Comparison of ENCODE assay signal across 24 cellular contexts in the genomic region with DNA sequence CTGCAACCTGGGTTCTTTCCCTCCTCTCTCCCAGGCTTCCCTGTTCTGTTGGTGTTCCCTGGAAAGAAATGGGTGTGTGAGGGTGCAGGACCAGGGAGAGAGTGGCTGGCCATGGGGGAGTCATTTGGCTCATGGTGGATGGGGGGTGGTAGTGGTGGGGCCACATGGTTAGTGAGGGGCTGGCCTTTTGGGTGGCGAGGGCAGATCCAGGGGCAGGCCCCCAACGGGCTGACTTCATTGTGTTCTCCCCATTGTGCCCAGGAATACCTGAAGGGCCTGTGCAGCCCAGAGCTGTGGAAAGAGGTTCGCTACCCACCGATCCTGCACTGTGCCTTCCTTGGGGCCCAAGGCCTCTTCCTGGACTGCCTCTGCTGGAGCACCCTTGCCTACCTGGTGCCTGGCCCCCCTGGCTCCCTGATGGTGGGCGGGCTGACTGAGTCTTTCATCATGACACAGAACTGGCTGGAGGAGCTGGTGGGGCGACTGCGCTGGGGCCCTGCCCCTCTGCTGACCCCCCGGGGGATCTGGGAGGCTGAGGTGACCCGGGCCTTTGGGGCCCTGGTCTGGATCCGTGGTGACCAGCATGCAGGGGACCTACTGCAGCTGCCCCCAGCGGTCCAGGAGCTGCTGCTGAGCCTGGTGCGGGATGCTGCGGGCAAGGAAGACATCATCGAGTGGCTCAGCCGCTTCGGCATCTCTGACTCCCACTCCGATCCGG. TPM values are rescaled to one million over a fixed set of nuclear protein-coding genes. Genes with fewer than 3 reads are reported as not detected.
"Had no signal": no experiment of that assay in that cellular context is flagged by ENCODE, and none has a peak within 500 bp of the region (broad histone marks: within the 10 kb centered on the region; RNA-seq: fewer than 3 reads in every experiment).

No MANE protein-coding gene starts in this region.

- H3K4me3 ChIP-seq: coronary artery, esophagus muscularis mucosa, gastroesophageal sphincter, heart left ventricle, hepatocyte, left lung, ovary, psoas muscle, testis, tibial artery had no signal

- H3K36me3 ChIP-seq: left lung, ovary had no signal

- H3K27me3 ChIP-seq: esophagus muscularis mucosa, foreskin keratinocyte, gastroesophageal sphincter, heart left ventricle, hepatocyte, left lung, ovary, testis, tibial artery had no signal

- DNase-seq: dermis blood vessel endothelial cell; effector memory CD4-positive, alpha-beta T cell; foreskin keratinocyte; left cardiac atrium; left lung; mesendoderm; nephron progenitor cell; occipital lobe; psoas muscle; right cardiac atrium; small intestine; stimulated activated CD4-positive, alpha-beta T cell treated with anti-CD3 and anti-CD28 coated beads, Interleukin-15, amount 100 ng/mL, for 24 hours; stimulated activated CD4-positive, alpha-beta T cell treated with anti-CD3 and anti-CD28 coated beads, Interleukin-2, amount 100 ng/mL, for 48 hours; stimulated activated naive CD4-positive, alpha-beta T cell treated with Interleukin-2 at 50 U/mL for 16 hours; substantia nigra; testis; tibial artery had no signal

RNA-seq across cellular contexts. Expression of a gene that starts 39.8 kb away (rescaled TPM):
- total RNA-seq: naive thymus-derived CD8-positive, alpha-beta T cell had no signal
